ENCODE assay signal across 28 cellular contexts in genomic region chr1:54551891-54552290, GRCh38.
"Had no signal": no experiment of that assay in that cellular context is flagged by ENCODE, and none has a peak within 500 bp of the region (broad histone marks: within the 10 kb centered on the region; RNA-seq: fewer than 3 reads in every experiment).

No MANE protein-coding gene starts in this region.

- ATAC-seq: activated CD4-positive, CD25-positive, alpha-beta regulatory T cell treated with anti-CD3 and anti-CD28 coated beads, Interleukin-2, amount 50 U/mL, for 24 hours; activated CD8-positive, alpha-beta memory T cell treated with anti-CD3 and anti-CD28 coated beads, Interleukin-2, amount 10 ng/mL, durations not matched to agents 7 days and 5 days; activated CD8-positive, alpha-beta T cell treated with anti-CD3 and anti-CD28 coated beads, Interleukin-2, amount 10 ng/mL, durations not matched to agents 7 days and 5 days; activated T-helper 17 cell treated with anti-CD3 and anti-CD28 coated beads, Interleukin-2, amount 50 U/mL, for 72 hours; SK-N-SH treated with all-trans-retinoic acid at 6 μM for 48 hours had no signal

- H3K36me3 ChIP-seq: brain microvascular endothelial cell, cardiac muscle cell, SJSA1 had no signal

- H3K27ac ChIP-seq: brain microvascular endothelial cell, cardiac muscle cell, SJSA1 had no signal

- H3K4me3 ChIP-seq: cardiac muscle cell, SJSA1 had no signal

- H3K4me1 ChIP-seq: SJSA1 had no signal

- DNase-seq: activated CD4-positive, alpha-beta T cell treated with anti-CD3 and anti-CD28 coated beads for 48 hours; activated CD4-positive, alpha-beta T cell treated with anti-CD3 and anti-CD28 coated beads, Interleukin-2, amount 50 U/mL, for 4 hours; activated CD8-positive, alpha-beta T cell treated with anti-CD3 and anti-CD28 coated beads, Interleukin-2, amount 10 ng/mL, durations not matched to agents 7 days and 5 days; activated gamma-delta T cell; activated naive CD4-positive, alpha-beta T cell treated with anti-CD3 and anti-CD28 coated beads for 36 hours; activated T-cell treated with anti-CD3 and anti-CD28 coated beads, Interleukin-2, amount 50 U/mL, for 48 hours; amygdala; brain microvascular endothelial cell; KBM-7; NCI-H1092 treated with DMSO at 0.1 percent for 48 hours; NCI-H1417 treated with DMSO at 0.1 percent for 48 hours; NCI-H1694; NCI-H2029; NCI-H345; NCI-H510A; NCI-H526 treated with DMSO at 0.1 percent for 48 hours; NCI-H82; NK-92 treated with Interleukin-12 subunit alpha and Interleukin-12 subunit beta, amount 100 ng/mL, for 24 hours; OCI-M1; RPMI8226; SHP77; SW 1271 had no signal

- H3K27me3 ChIP-seq: brain microvascular endothelial cell, cardiac muscle cell, SJSA1 had no signal
